In genomic region chr9:134600836-134601638, GRCh38 we compare ENCODE assay signal across 1 cellular context.
TF ChIP-seq lines count a peak whose summit lies in the region.

No MANE protein-coding gene starts in this region.

TF ChIP-seq in IMR-90, 13 proteins besides CTCF, POLR2A, EP300 and RAD21:
- TF ChIP-seq SMC3 (IDR thresholded peaks at IDR 0.05; ENCODE audit: low read depth, low read length) (no peak), BHLHE40 (IDR thresholded peaks at IDR 0.05; ENCODE audit: low read depth, low read length) (no peak), FOS (IDR thresholded peaks at IDR 0.05; ENCODE audit: low read depth, low read length) (no peak), RCOR1 (IDR thresholded peaks at IDR 0.05; ENCODE audit: insufficient replicate concordance, low read length) (no peak), RFX5 (IDR thresholded peaks at IDR 0.05; ENCODE audit: low read depth, low read length) (no peak), ELK1 (IDR thresholded peaks at IDR 0.05; ENCODE audit: borderline replicate concordance, low read depth, low read length) (no peak), USF2 (IDR thresholded peaks at IDR 0.05; ENCODE audit: low read depth, low read length) (no peak), MAZ (IDR thresholded peaks at IDR 0.05; ENCODE audit: borderline replicate concordance, low read depth, low read length) (no peak), MAFK (IDR thresholded peaks at IDR 0.05; ENCODE audit: low read depth, low read length) (no peak), CEBPB (IDR thresholded peaks at IDR 0.05; ENCODE audit: low read depth, low read length) (no peak), MXI1 (IDR thresholded peaks at IDR 0.05; ENCODE audit: borderline replicate concordance, low read depth, low read length) (no peak), NFE2L2 (IDR thresholded peaks at IDR 0.05; ENCODE audit: low read depth, low read length) (no peak), CHD1 (IDR thresholded peaks at IDR 0.05; ENCODE audit: low read depth, low read length) (no peak)
TF ChIP-seq in IMR-90: peak in this region for 0.
